In genomic region chr2:147843421-147843863, GRCh38 we compare ENCODE assay signal across 8 cellular contexts. TPM values are rescaled to one million over a fixed set of nuclear protein-coding genes. Genes with fewer than 3 reads are reported as not detected.
A peak's percentile ranks its signal among the peaks of the same experiment; 100 is the strongest.
DNase-seq lines count a peak whose midpoint lies in the region; ATAC-seq, FAIRE-seq and TF ChIP-seq lines count a peak whose summit lies in the region.

No MANE protein-coding gene starts in this region.

- no peaks in the 10 kb centered on the region for H3K9me3 ChIP-seq in iPS-18c (ENCODE audit: control insufficient read depth, insufficient read depth, low read length)
- H3K9me3 ChIP-seq in subcutaneous abdominal adipose tissue (ENCODE audit: control insufficient read depth in 5 of 5, low read length in 5 of 5), result no peaks in the 10 kb centered on the region

- ATAC-seq in activated CD8-positive, alpha-beta T cell treated with anti-CD3 and anti-CD28 coated beads, Interleukin-2, amount 10 ng/mL, durations not matched to agents 7 days and 5 days, result no peak
- no peak for ATAC-seq in HG03439 (IDR thresholded peaks at IDR 0.05; ENCODE audit: unreplicated experiment)

- H3K9me3 Mint-ChIP-seq in activated CD8-positive, alpha-beta T cell treated with anti-CD3 and anti-CD28 coated beads, Interleukin-2, amount 10 ng/mL, durations not matched to agents 7 days and 5 days (ENCODE audit: insufficient read depth), result no peaks in the 10 kb centered on the region

- H3K36me3 Mint-ChIP-seq in activated CD8-positive, alpha-beta T cell treated with anti-CD3 and anti-CD28 coated beads, Interleukin-2, amount 10 ng/mL, durations not matched to agents 7 days and 5 days (ENCODE audit: low read depth), result peaks cover 2% of the 10 kb centered on the region

- H3K27me3 ChIP-seq in subcutaneous abdominal adipose tissue (ENCODE audit: control insufficient read depth in 5 of 5, insufficient read depth in 4 of 5, low read length in 5 of 5), result no peaks in the 10 kb centered on the region

- POLR2A ChIA-PET in activated CD8-positive, alpha-beta T cell treated with anti-CD3 and anti-CD28 coated beads, Interleukin-2, amount 10 ng/mL, durations not matched to agents 7 days and 5 days (lab: Charles Lee), result no interaction called here
- POLR2A ChIA-PET in HEK293T (lab: Yijun Ruan, JAX), result no interaction called here

- H3K4me3 ChIP-seq in iPS-18c (ENCODE audit: insufficient read depth, low read depth, low read length) (peak overlapping the region; percentile 67), subcutaneous abdominal adipose tissue (ENCODE audit: low read depth in 1 of 5, low read length in 5 of 5) (peak overlapping the region; percentile 61 to 86 (median 83))

- FAIRE-seq in urothelium cell line (lab: Jason Lieb, UNC), result no peak

- peak overlapping the region; percentile 74 to 90 (median 84) for H3K9ac ChIP-seq in subcutaneous abdominal adipose tissue (ENCODE audit: low read length in 5 of 5)

- peaks cover 3 to 38% (median 32%) of the 10 kb centered on the region in 5 donors for H3K4me1 ChIP-seq in subcutaneous abdominal adipose tissue (ENCODE audit: control insufficient read depth in 5 of 5, insufficient read depth in 5 of 5, low read length in 5 of 5)

- peak overlapping the region; percentile 80 for H3K27ac ChIP-seq in subcutaneous abdominal adipose tissue (ENCODE audit: low read depth, low read length)

- H3K4me3 Mint-ChIP-seq in activated CD8-positive, alpha-beta T cell treated with anti-CD3 and anti-CD28 coated beads, Interleukin-2, amount 10 ng/mL, durations not matched to agents 7 days and 5 days, result peak overlapping the region; percentile 79

- peak overlapping the region; percentile 78 for H3K27ac Mint-ChIP-seq in activated CD8-positive, alpha-beta T cell treated with anti-CD3 and anti-CD28 coated beads, Interleukin-2, amount 10 ng/mL, durations not matched to agents 7 days and 5 days

- H3K36me3 ChIP-seq in subcutaneous abdominal adipose tissue (ENCODE audit: control insufficient read depth in 5 of 5, insufficient read depth in 5 of 5, low read length in 5 of 5), result no peaks in the 10 kb centered on the region

- H3K4me1 Mint-ChIP-seq in activated CD8-positive, alpha-beta T cell treated with anti-CD3 and anti-CD28 coated beads, Interleukin-2, amount 10 ng/mL, durations not matched to agents 7 days and 5 days (ENCODE audit: low read depth), result peaks cover 30% of the 10 kb centered on the region

- peaks cover 67% of the 10 kb centered on the region for H3K27me3 Mint-ChIP-seq in activated CD8-positive, alpha-beta T cell treated with anti-CD3 and anti-CD28 coated beads, Interleukin-2, amount 10 ng/mL, durations not matched to agents 7 days and 5 days (ENCODE audit: low read depth)

- CTCF ChIA-PET in activated CD8-positive, alpha-beta T cell treated with anti-CD3 and anti-CD28 coated beads, Interleukin-2, amount 10 ng/mL, durations not matched to agents 7 days and 5 days (lab: Charles Lee), result interaction anchor here (0.7 to 2.2 kb wide), 2 partner anchors 68 to 798 kb away, joined by 4 to 5 read pairs; no protein-coding TSS in a partner anchor
- CTCF ChIA-PET in HEK293T (lab: Yijun Ruan, JAX), result interaction anchor here (0.6 kb wide), 1 partner anchor 46 kb away, joined by 4 read pairs; no protein-coding TSS in a partner anchor

- DNase-seq in NCI-H510A treated with DMSO at 0.1 percent for 48 hours (lab: John Stamatoyannopoulos, UW), result peak; percentile 12
- no peak for DNase-seq in NCI-H510A (lab: John Stamatoyannopoulos, UW)
- no peak for DNase-seq in activated CD8-positive, alpha-beta T cell treated with anti-CD3 and anti-CD28 coated beads, Interleukin-2, amount 10 ng/mL, durations not matched to agents 7 days and 5 days
- DNase-seq in HEK293T (ENCODE audit: extremely low spot score), result no peak
- no peak for DNase-seq in urothelium cell line (ENCODE audit: low spot score)

TF ChIP-seq in HEK293T, 16 proteins besides CTCF, POLR2A, EP300 and RAD21:
- TF ChIP-seq PKNOX1 (IDR thresholded peaks at IDR 0.05), result no peak
- no peak for TF ChIP-seq CTBP1 (IDR thresholded peaks at IDR 0.05; ENCODE audit: borderline replicate concordance)
- no peak for TF ChIP-seq L3MBTL2 (conservative IDR thresholded peaks at IDR 0.05)
- TF ChIP-seq HDGF (IDR thresholded peaks at IDR 0.05; ENCODE audit: borderline replicate concordance), result no peak
- TF ChIP-seq TARDBP (IDR thresholded peaks at IDR 0.05), result no peak
- no peak for TF ChIP-seq BHLHE40 (IDR thresholded peaks at IDR 0.05; ENCODE audit: borderline replicate concordance)
- no peak for TF ChIP-seq FOXA1 (IDR thresholded peaks at IDR 0.05)
- no peak for TF ChIP-seq FOXK2 (IDR thresholded peaks at IDR 0.05)
- TF ChIP-seq FOXM1 (IDR thresholded peaks at IDR 0.05; ENCODE audit: borderline replicate concordance), result no peak
- TF ChIP-seq SUZ12 (IDR thresholded peaks at IDR 0.05), result no peak
- no peak for TF ChIP-seq ZNF384 (IDR thresholded peaks at IDR 0.05)
- TF ChIP-seq ELF4 (IDR thresholded peaks at IDR 0.05), result no peak
- no peak for TF ChIP-seq ARNT (IDR thresholded peaks at IDR 0.05)
- no peak for TF ChIP-seq SP1 (IDR thresholded peaks at IDR 0.05)
- no peak for TF ChIP-seq NFRKB (IDR thresholded peaks at IDR 0.05)
- TF ChIP-seq LEF1 (IDR thresholded peaks at IDR 0.05; ENCODE audit: borderline replicate concordance), result no peak

RNA-seq across cellular contexts. Expression of gene ACVR2A, which starts 1.4 kb away (rescaled TPM):
- 1 to 10 TPM; 1.4 to 1.7 TPM for total RNA-seq in activated CD8-positive, alpha-beta T cell treated with anti-CD3 and anti-CD28 coated beads, Interleukin-2, amount 10 ng/mL, durations not matched to agents 7 days and 5 days
